ENCODE assay signal across 30 cellular contexts in the genomic region with DNA sequence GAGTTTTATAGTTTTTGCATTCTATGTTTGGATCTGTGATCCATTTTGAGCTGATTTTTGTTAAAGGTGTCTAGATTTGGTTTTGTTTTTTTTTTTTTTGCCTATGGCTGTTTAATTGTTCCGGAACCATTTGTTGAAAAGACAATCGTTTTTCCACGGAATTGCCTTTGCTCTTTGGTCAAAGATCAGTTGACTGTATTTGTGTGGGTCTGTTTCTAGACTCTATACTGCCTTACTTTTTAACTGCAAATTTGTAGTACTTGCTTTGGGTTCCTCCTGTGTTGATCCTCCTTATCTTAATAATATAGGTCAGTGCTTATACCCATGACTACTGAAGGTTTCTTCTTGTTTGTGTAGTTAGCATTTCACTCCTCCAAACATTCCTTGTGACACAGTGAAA.
"Had no signal": no experiment of that assay in that cellular context is flagged by ENCODE, and none has a peak within 500 bp of the region (broad histone marks: within the 10 kb centered on the region; RNA-seq: fewer than 3 reads in every experiment).

No MANE protein-coding gene starts in this region.

- H3K4me2 ChIP-seq: SK-N-SH had no signal

- H3K4me1 ChIP-seq: breast epithelium had no signal

- ATAC-seq: activated CD4-positive, CD25-positive, alpha-beta regulatory T cell treated with anti-CD3 and anti-CD28 coated beads, Interleukin-2, amount 50 U/mL, for 24 hours; activated CD8-positive, alpha-beta T cell treated with anti-CD3 and anti-CD28 coated beads, Interleukin-2, amount 10 ng/mL, durations not matched to agents 7 days and 5 days; Panc1; Right ventricle myocardium inferior had no signal

- H3K27ac ChIP-seq: adrenal gland, breast epithelium, SJCRH30, WERI-Rb-1 had no signal

- H3K9ac ChIP-seq: SK-N-SH had no signal

- H3K27me3 ChIP-seq: adrenal gland, breast epithelium, SJCRH30 had no signal

- H3K4me3 ChIP-seq: adrenal gland, breast epithelium, SJCRH30 had no signal

- DNase-seq: activated CD4-positive, alpha-beta T cell treated with anti-CD3 and anti-CD28 coated beads for 48 hours; activated CD4-positive, alpha-beta T cell treated with anti-CD3 and anti-CD28 coated beads, Interleukin-2, amount 50 U/mL, for 4 hours; activated CD8-positive, alpha-beta memory T cell treated with anti-CD3 and anti-CD28 coated beads, Interleukin-2, amount 50 U/mL, for 48 hours; activated CD8-positive, alpha-beta T cell treated with anti-CD3 and anti-CD28 coated beads, Interleukin-2, amount 10 ng/mL, durations not matched to agents 7 days and 5 days; activated naive CD4-positive, alpha-beta T cell treated with anti-CD3 and anti-CD28 coated beads, Interleukin-2, amount 50 U/mL, for 16 hours; activated naive CD8-positive, alpha-beta T cell treated with anti-CD3 and anti-CD28 coated beads, Interleukin-2, amount 10 ng/mL, durations not matched to agents 7 days and 5 days; activated T-cell treated with anti-CD3 and anti-CD28 coated beads, Interleukin-2, amount 50 U/mL, for 1 hour; adrenal gland; anterior cingulate cortex; caudate nucleus; Karpas-422; MM.1S; NCI-H1105; NCI-H1436; NCI-H1694 treated with DMSO at 0.1 percent for 48 hours; NCI-H2029 treated with DMSO at 0.1 percent for 48 hours; NCI-H345; NCI-H510A; NCI-H69; NK-92 treated with Interleukin-12 subunit alpha and Interleukin-12 subunit beta, amount 100 ng/mL, for 24 hours; OCI-M1; RPMI8226; SJCRH30; SK-N-SH; T-helper 1 cell; WERI-Rb-1 had no signal

- H3K9me3 ChIP-seq: adrenal gland, breast epithelium, SJCRH30, SK-N-SH had no signal

- H3K36me3 ChIP-seq: adrenal gland, breast epithelium, SJCRH30, WERI-Rb-1 had no signal
